In genomic region chr15:55344206-55344605, GRCh38 we compare ENCODE assay signal across 12 cellular contexts. TPM values are rescaled to one million over a fixed set of nuclear protein-coding genes. Genes with fewer than 3 reads are reported as not detected.
A peak's percentile ranks its signal among the peaks of the same experiment; 100 is the strongest.
DNase-seq lines count a peak whose midpoint lies in the region; ATAC-seq and TF ChIP-seq lines count a peak whose summit lies in the region.
"Had no signal": no experiment of that assay in that cellular context is flagged by ENCODE, and none has a peak within 500 bp of the region (broad histone marks: within the 10 kb centered on the region; RNA-seq: fewer than 3 reads in every experiment).

No MANE protein-coding gene starts in this region.

- no peaks in the 10 kb centered on the region for H3K27me3 ChIP-seq in CD8-positive, alpha-beta T cell (ENCODE audit: insufficient read depth, low read length)
- H3K27me3 ChIP-seq in suprapubic skin, result no peaks in the 10 kb centered on the region
- H3K27me3 ChIP-seq in effector memory CD4-positive, alpha-beta T cell (replicated peaks; ENCODE audit: control insufficient read depth, insufficient read depth, low read length, poor library complexity, severe bottlenecking), result no peaks in the 10 kb centered on the region
- H3K27me3 ChIP-seq: SJSA1 had no signal

- intact Hi-C loops in CD8-positive, alpha-beta T cell (cut with DNase I, micrococcal nuclease), result no loop called here

- H3K4me3 ChIP-seq in CD8-positive, alpha-beta T cell (ENCODE audit: low read depth, low read length), result no peak overlapping the region
- no peak overlapping the region for H3K4me3 ChIP-seq in suprapubic skin
- H3K4me3 ChIP-seq in effector memory CD4-positive, alpha-beta T cell (ENCODE audit: insufficient read depth, low read depth, low read length, poor library complexity, severe bottlenecking), result no peak overlapping the region
- H3K4me3 ChIP-seq: SJSA1 had no signal

- H3K9me3 ChIP-seq in CD8-positive, alpha-beta T cell (ENCODE audit: low read length), result no peaks in the 10 kb centered on the region
- no peaks in the 10 kb centered on the region for H3K9me3 ChIP-seq in suprapubic skin
- no peaks in the 10 kb centered on the region for H3K9me3 ChIP-seq in effector memory CD4-positive, alpha-beta T cell (ENCODE audit: control insufficient read depth, low read length)
- H3K9me3 ChIP-seq: Caco-2, SJSA1 had no signal

- POLR2A ChIA-PET in CD8-positive, alpha-beta T cell (lab: Charles Lee), result interaction anchor here (1.2 kb wide), 1 partner anchor 25 kb away, joined by 3 read pairs; the partner anchor contains the start of genes PIGB and PIGBOS1

- no peak for TF ChIP-seq POLR2A in suprapubic skin (IDR thresholded peaks at IDR 0.05)

- peak overlapping the region; percentile 2 for H3K27ac Mint-ChIP-seq in CD8-positive, alpha-beta T cell
- H3K27ac Mint-ChIP-seq in nephron, result peak overlapping the region; percentile 28 to 72 (median 71)

- H3K36me3 Mint-ChIP-seq in CD8-positive, alpha-beta T cell, result peaks cover 66% of the 10 kb centered on the region
- H3K36me3 Mint-ChIP-seq in nephron (ENCODE audit: low read depth), result peaks cover 17% of the 10 kb centered on the region

- DNase-seq in CD8-positive, alpha-beta T cell, result no peak
- DNase-seq in NCI-H1048 (lab: John Stamatoyannopoulos, UW) (peak; percentile 62), suprapubic skin (ENCODE audit: low spot score in 2 of 2) (no peak)
- no peak for DNase-seq in effector memory CD4-positive, alpha-beta T cell
- DNase-seq: activated CD4-positive, alpha-beta T cell treated with anti-CD3 and anti-CD28 coated beads, Interleukin-2, amount 50 U/mL, for 4 hours; Caco-2; NCI-H2107 had no signal

- 56% methylated on average over 2 of the region's 2 CpGs for WGBS in suprapubic skin

- TF ChIP-seq CTCF in CD8-positive, alpha-beta T cell (IDR thresholded peaks at IDR 0.05), result no peak
- no peak for TF ChIP-seq CTCF in nephron (IDR thresholded peaks at IDR 0.05; ENCODE audit: unreplicated experiment in 3 of 3)
- no peak for TF ChIP-seq CTCF in suprapubic skin (IDR thresholded peaks at IDR 0.05)

- no peaks in the 10 kb centered on the region for H3K27me3 Mint-ChIP-seq in CD8-positive, alpha-beta T cell (ENCODE audit: low read depth)
- no peaks in the 10 kb centered on the region for H3K27me3 Mint-ChIP-seq in nephron (ENCODE audit: low read depth)

- H3K36me3 ChIP-seq in CD8-positive, alpha-beta T cell (ENCODE audit: insufficient read depth, low read length), result no peaks in the 10 kb centered on the region
- H3K36me3 ChIP-seq in suprapubic skin, result peaks cover 20% of the 10 kb centered on the region
- H3K36me3 ChIP-seq in effector memory CD4-positive, alpha-beta T cell (ENCODE audit: control insufficient read depth, insufficient read depth, low read length), result peaks cover 17% of the 10 kb centered on the region

- H3K4me1 Mint-ChIP-seq in CD8-positive, alpha-beta T cell (ENCODE audit: low read depth), result no peaks in the 10 kb centered on the region
- no peaks in the 10 kb centered on the region for H3K4me1 Mint-ChIP-seq in nephron

- no peaks in the 10 kb centered on the region for H3K9me3 Mint-ChIP-seq in CD8-positive, alpha-beta T cell
- no peaks in the 10 kb centered on the region for H3K9me3 Mint-ChIP-seq in nephron

- no peak for TF ChIP-seq EP300 in suprapubic skin (IDR thresholded peaks at IDR 0.05)

- no peak overlapping the region for H3K27ac ChIP-seq in CD8-positive, alpha-beta T cell (ENCODE audit: low read depth, low read length)
- H3K27ac ChIP-seq in suprapubic skin, result no peak overlapping the region
- no peak overlapping the region for H3K27ac ChIP-seq in effector memory CD4-positive, alpha-beta T cell (ENCODE audit: insufficient read depth, low read length, poor library complexity, severe bottlenecking)
- H3K27ac ChIP-seq: SJSA1 had no signal

- CTCF ChIA-PET in CD8-positive, alpha-beta T cell (lab: Charles Lee), result interaction anchor here (1.4 kb wide), 1 partner anchor 25 kb away, joined by 5 read pairs; the partner anchor contains the start of genes PIGB and PIGBOS1

- no peak for ATAC-seq in CD8-positive, alpha-beta T cell
- ATAC-seq in esophagus mucosa, result peak; percentile 81
- no peak for ATAC-seq in GM21825 (IDR thresholded peaks at IDR 0.05; ENCODE audit: unreplicated experiment)
- no peak for ATAC-seq in HG02642 (IDR thresholded peaks at IDR 0.05; ENCODE audit: poor library complexity, unreplicated experiment)

- no peaks in the 10 kb centered on the region for H3K4me1 ChIP-seq in CD8-positive, alpha-beta T cell (ENCODE audit: insufficient read depth, low read length)
- peaks cover 6% of the 10 kb centered on the region for H3K4me1 ChIP-seq in suprapubic skin
- no peaks in the 10 kb centered on the region for H3K4me1 ChIP-seq in effector memory CD4-positive, alpha-beta T cell (ENCODE audit: control insufficient read depth, insufficient read depth, low read length, poor library complexity, severe bottlenecking)
- H3K4me1 ChIP-seq: SJSA1 had no signal

- H3K4me3 Mint-ChIP-seq in CD8-positive, alpha-beta T cell, result no peak overlapping the region
- no peak overlapping the region for H3K4me3 Mint-ChIP-seq in nephron

RNA-seq across cellular contexts. Expression of gene PIGB, which starts 25.2 kb away (rescaled TPM):
- 10 to 100 TPM; 17.8 to 19.2 TPM for total RNA-seq in CD8-positive, alpha-beta T cell
- total RNA-seq in esophagus mucosa (9.1 TPM), suprapubic skin (10 to 100 TPM in 2 of 4 donors, 1 to 10 TPM in 2; 6.7 to 13.2 (median 9.9) TPM)

RNA-seq across cellular contexts. Expression of gene PIGBOS1, which starts 25.3 kb away (rescaled TPM):
- 1 to 10 TPM; 6.4 to 6.8 TPM for total RNA-seq in CD8-positive, alpha-beta T cell
- total RNA-seq in esophagus mucosa (4.5 TPM), suprapubic skin (10 to 100 TPM in 1 of 4 donors, 1 to 10 TPM in 3; 4.1 to 17.8 (median 8.9) TPM)

RNA-seq across cellular contexts. Expression of gene RAB27A, which starts 54.6 kb away (rescaled TPM):
- total RNA-seq in CD8-positive, alpha-beta T cell, result 10 to 100 TPM; 14.9 to 16.9 TPM
- 12.6 TPM for total RNA-seq in esophagus mucosa
- total RNA-seq in suprapubic skin, result 10 to 100 TPM in 2 of 4 donors, 1 to 10 TPM in 2; 7.8 to 16.1 (median 9.2) TPM
